8 cellular contexts compared by ENCODE assay signal in genomic region chrX:19121898-19122640, GRCh38. TPM values are rescaled to one million over a fixed set of nuclear protein-coding genes. Genes with fewer than 3 reads are reported as not detected.
A peak's percentile ranks its signal among the peaks of the same experiment; 100 is the strongest.
DNase-seq lines count a peak whose midpoint lies in the region; ATAC-seq, FAIRE-seq and TF ChIP-seq lines count a peak whose summit lies in the region.

Gene ADGRG2, minus strand, starts transcription at chrX:19122468. Its CDS starts 53,634 bp downstream, at chrX:19068834.

- peak; percentile 22 for DNase-seq in AG08395 (ENCODE audit: low spot score)
- DNase-seq in HuH-7 (ENCODE audit: low spot score): peak; percentile 25
- DNase-seq in endothelial cell of umbilical vein (ENCODE audit: low read depth, low spot score): peak; percentile 1
- no peak for DNase-seq in naive thymus-derived CD4-positive, alpha-beta T cell
- no peak for DNase-seq in activated CD4-positive, CD25-positive, alpha-beta regulatory T cell treated with anti-CD3 and anti-CD28 coated beads, Interleukin-2, amount 50 U/mL, for 72 hours
- DNase-seq in kidney tubule cell (ENCODE audit: low spot score): no peak

- intact Hi-C loops in endothelial cell of umbilical vein (cut with micrococcal nuclease): no loop called here
- intact Hi-C loops in naive thymus-derived CD4-positive, alpha-beta T cell (cut with micrococcal nuclease): no loop called here

- CTCF ChIA-PET in endothelial cell of umbilical vein (lab: Charles Lee): interaction anchor here (1.1 kb wide), 1 partner anchor 212 kb away, joined by 5 read pairs; no protein-coding TSS in a partner anchor
- CTCF ChIA-PET in naive thymus-derived CD4-positive, alpha-beta T cell (lab: Charles Lee): no interaction called here

- H3K27ac ChIP-seq in endothelial cell of umbilical vein (ENCODE audit: insufficient read depth, low read depth, low read length): no peak within 1 kb of the TSS
- no peak within 1 kb of the TSS for H3K27ac ChIP-seq in naive thymus-derived CD4-positive, alpha-beta T cell (ENCODE audit: low read depth, low read length)

- peaks cover 24 to 35% of the 10 kb centered on the region in 2 experiments for H3K27me3 ChIP-seq in endothelial cell of umbilical vein (ENCODE audit: control insufficient read depth in 2 of 2, insufficient read depth in 2 of 2, low read length in 2 of 2)
- H3K27me3 ChIP-seq in naive thymus-derived CD4-positive, alpha-beta T cell (ENCODE audit: control insufficient read depth in 2 of 2, insufficient read depth in 2 of 2, low read length in 2 of 2): no peaks in the 10 kb centered on the region

- H4K20me1 ChIP-seq in endothelial cell of umbilical vein (replicated peaks; ENCODE audit: control insufficient read depth, extremely low read depth, insufficient read depth, low read length): no peaks in the 10 kb centered on the region

- no peak for ATAC-seq in naive thymus-derived CD4-positive, alpha-beta T cell
- ATAC-seq in GM19351 (IDR thresholded peaks at IDR 0.05; ENCODE audit: unreplicated experiment): no peak
- no peak for ATAC-seq in GM21529 (IDR thresholded peaks at IDR 0.05; ENCODE audit: unreplicated experiment)

- no peak within 1 kb of the TSS for H3K9ac ChIP-seq in endothelial cell of umbilical vein (replicated peaks; ENCODE audit: extremely low read depth, insufficient read depth, low read length)

- TF ChIP-seq CTCF in endothelial cell of umbilical vein (IDR thresholded peaks at IDR 0.05; ENCODE audit: extremely low read depth in 1 of 2, insufficient read depth in 1 of 2, low read depth in 1 of 2, low read length in 2 of 2): no peak

- peak within 1 kb of the TSS; percentile 31 for H3K4me2 ChIP-seq in endothelial cell of umbilical vein (ENCODE audit: insufficient read depth, low read length)

- peak within 1 kb of the TSS; percentile 20 for H2AFZ ChIP-seq in endothelial cell of umbilical vein (ENCODE audit: low read depth, low read length)

- H3K27me3 Mint-ChIP-seq in naive thymus-derived CD4-positive, alpha-beta T cell: peaks cover 26 to 53% (median 35%) of the 10 kb centered on the region in 5 donors

- no peak for FAIRE-seq in endothelial cell of umbilical vein (lab: Jason Lieb, UNC)

- peaks cover 0 to 2% (median 0%) of the 10 kb centered on the region in 7 donors for H3K4me1 Mint-ChIP-seq in naive thymus-derived CD4-positive, alpha-beta T cell

- no peak within 1 kb of the TSS for H3K27ac Mint-ChIP-seq in naive thymus-derived CD4-positive, alpha-beta T cell

- peak within 1 kb of the TSS in 1 of 3 experiments; percentile 18 for H3K4me3 ChIP-seq in endothelial cell of umbilical vein (replicated peaks in 1 of 3; ENCODE audit: insufficient read depth in 1 of 3, low read depth in 1 of 3, low read length in 3 of 3)
- H3K4me3 ChIP-seq in naive thymus-derived CD4-positive, alpha-beta T cell (ENCODE audit: low read length): no peak within 1 kb of the TSS

- no peaks in the 10 kb centered on the region for H3K36me3 Mint-ChIP-seq in naive thymus-derived CD4-positive, alpha-beta T cell

- POLR2A ChIA-PET in endothelial cell of umbilical vein (lab: Charles Lee): no interaction called here
- POLR2A ChIA-PET in naive thymus-derived CD4-positive, alpha-beta T cell (lab: Charles Lee): no interaction called here

- H3K9me3 Mint-ChIP-seq in naive thymus-derived CD4-positive, alpha-beta T cell: peaks cover 0 to 1% (median 0%) of the 10 kb centered on the region in 11 donors

- TF ChIP-seq POLR2A in endothelial cell of umbilical vein (IDR thresholded peaks at IDR 0.05; ENCODE audit: low read depth, low read length): no peak

- peak within 1 kb of the TSS in 6 of 10 donors; percentile 25 to 50 (median 46) for H3K4me3 Mint-ChIP-seq in naive thymus-derived CD4-positive, alpha-beta T cell

- H3K9me3 ChIP-seq in endothelial cell of umbilical vein (replicated peaks; ENCODE audit: control insufficient read depth, insufficient read depth, low read length): no peaks in the 10 kb centered on the region
- H3K9me3 ChIP-seq in naive thymus-derived CD4-positive, alpha-beta T cell (ENCODE audit: control insufficient read depth in 2 of 3, low read length in 3 of 3): no peaks in the 10 kb centered on the region

- no peaks in the 10 kb centered on the region for H3K36me3 ChIP-seq in endothelial cell of umbilical vein (ENCODE audit: control insufficient read depth in 2 of 2, extremely low read depth in 1 of 2, insufficient read depth in 2 of 2, low read length in 2 of 2)
- no peaks in the 10 kb centered on the region for H3K36me3 ChIP-seq in naive thymus-derived CD4-positive, alpha-beta T cell (ENCODE audit: control insufficient read depth in 2 of 3, insufficient read depth in 3 of 3, low read length in 3 of 3)

- BruUV-seq in endothelial cell of umbilical vein (replicated peaks; lab: Mats Ljungman, UMichigan): no TSS peak

- no peaks in the 10 kb centered on the region for H3K79me2 ChIP-seq in endothelial cell of umbilical vein (ENCODE audit: control insufficient read depth, insufficient read depth, low read length)

- dilution Hi-C loops in endothelial cell of umbilical vein (cut with MboI; ENCODE audit: extremely low pct_ligation_motif_present, low sequenced_read_pairs): no loop called here

- no peaks in the 10 kb centered on the region for H3K4me1 ChIP-seq in endothelial cell of umbilical vein (ENCODE audit: control insufficient read depth, extremely low read depth, insufficient read depth, low read length)
- no peaks in the 10 kb centered on the region for H3K4me1 ChIP-seq in naive thymus-derived CD4-positive, alpha-beta T cell (ENCODE audit: control insufficient read depth in 2 of 2, insufficient read depth in 2 of 2, low read length in 2 of 2)

- no peaks in the 10 kb centered on the region for H3K9me1 ChIP-seq in endothelial cell of umbilical vein (replicated peaks; ENCODE audit: control insufficient read depth, extremely low read depth, insufficient read depth, low read length)

TF ChIP-seq in endothelial cell of umbilical vein, 7 proteins besides CTCF, POLR2A, EP300 and RAD21:
- no peak for TF ChIP-seq POLR2AphosphoS5 (IDR thresholded peaks at IDR 0.05; ENCODE audit: insufficient read depth, low read depth, low read length)
- no peak for TF ChIP-seq MAX (IDR thresholded peaks at IDR 0.05; ENCODE audit: insufficient read depth, insufficient read length)
- TF ChIP-seq EZH2 (IDR thresholded peaks at IDR 0.05; ENCODE audit: borderline replicate concordance, low read depth, low read length, severe bottlenecking): no peak
- TF ChIP-seq MYC (IDR thresholded peaks at IDR 0.05; ENCODE audit: low read depth, low read length): no peak

RNA-seq across cellular contexts. Expression of gene ADGRG2, which starts in this region (rescaled TPM):
- not detected in 2 replicates for total RNA-seq in endothelial cell of umbilical vein
- not detected in 2 replicates for polyA plus RNA-seq in endothelial cell of umbilical vein
- not detected in 2 replicates for polyA plus RNA-seq in endothelial cell of umbilical vein (2011; cell fraction: cytosol; rRNA removed)
- not detected in 2 replicates for polyA plus RNA-seq in endothelial cell of umbilical vein (2011; cell fraction: nucleus; rRNA removed)
- not detected in 2 replicates for polyA plus RNA-seq in endothelial cell of umbilical vein (2012)
- polyA minus RNA-seq in endothelial cell of umbilical vein: not detected in 2 replicates
- 1.0 TPM for polyA minus RNA-seq in endothelial cell of umbilical vein (2011; cell fraction: cytosol; rRNA and poly(A)+ RNA removed)
- not detected in 2 replicates for polyA minus RNA-seq in endothelial cell of umbilical vein (2011; cell fraction: nucleus; rRNA and poly(A)+ RNA removed)
- not detected for total RNA-seq in naive thymus-derived CD4-positive, alpha-beta T cell
- polyA plus RNA-seq in naive thymus-derived CD4-positive, alpha-beta T cell: under 1 TPM in 1 of 2 donors, not detected in 1; 0.08 TPM

Comparison
In these comparisons a context has a peak if more than half of its experiments do, and no peak if none do; other contexts are left out.
1. DNase-seq: peak in AG08395 (single experiment), HuH-7 (single experiment) and endothelial cell of umbilical vein (single experiment); none in naive thymus-derived CD4-positive, alpha-beta T cell (0 of 9), activated CD4-positive, CD25-positive, alpha-beta regulatory T cell treated with anti-CD3 and anti-CD28 coated beads, Interleukin-2, amount 50 U/mL, for 72 hours (single experiment) and kidney tubule cell (single experiment).